Comparison of ENCODE assay signal across 1 cellular context in the genomic region with DNA sequence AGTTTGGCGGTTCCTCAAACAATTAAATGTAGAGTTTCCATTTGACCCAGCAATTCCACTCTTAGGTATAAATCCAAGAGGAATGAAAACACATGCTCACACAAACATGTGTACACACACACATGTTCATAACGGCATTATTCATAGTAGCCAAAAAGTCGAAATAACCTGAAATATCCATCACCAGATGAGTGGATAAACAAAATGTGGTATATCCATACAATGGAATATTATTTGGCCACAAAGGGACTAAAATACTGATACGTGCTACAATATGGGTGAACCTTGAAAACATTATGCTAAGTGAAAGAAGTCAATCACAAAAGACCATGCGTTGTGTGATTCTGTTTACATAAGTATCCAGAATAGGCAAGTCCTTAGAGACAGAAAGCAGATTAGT.
TF ChIP-seq lines count a peak whose summit lies in the region.

No MANE protein-coding gene starts in this region.

TF ChIP-seq in SK-N-SH, 30 proteins besides CTCF, POLR2A, EP300 and RAD21 (continued from another document):
- TF ChIP-seq, protein P1, sequence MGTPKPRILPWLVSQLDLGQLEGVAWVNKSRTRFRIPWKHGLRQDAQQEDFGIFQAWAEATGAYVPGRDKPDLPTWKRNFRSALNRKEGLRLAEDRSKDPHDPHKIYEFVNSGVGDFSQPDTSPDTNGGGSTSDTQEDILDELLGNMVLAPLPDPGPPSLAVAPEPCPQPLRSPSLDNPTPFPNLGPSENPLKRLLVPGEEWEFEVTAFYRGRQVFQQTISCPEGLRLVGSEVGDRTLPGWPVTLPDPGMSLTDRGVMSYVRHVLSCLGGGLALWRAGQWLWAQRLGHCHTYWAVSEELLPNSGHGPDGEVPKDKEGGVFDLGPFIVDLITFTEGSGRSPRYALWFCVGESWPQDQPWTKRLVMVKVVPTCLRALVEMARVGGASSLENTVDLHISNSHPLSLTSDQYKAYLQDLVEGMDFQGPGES (IDR thresholded peaks at IDR 0.05; ENCODE audit: low read depth, low read length) = no peak
- no peak for TF ChIP-seq FOSL2 (IDR thresholded peaks at IDR 0.05; ENCODE audit: borderline replicate concordance, low read depth)
- TF ChIP-seq MEF2A (IDR thresholded peaks at IDR 0.05; ENCODE audit: borderline replicate concordance, low read depth) = no peak
- no peak for TF ChIP-seq FOXJ3 (CRISPR knock-in tag; IDR thresholded peaks at IDR 0.05)
- no peak for TF ChIP-seq SMC3 (IDR thresholded peaks at IDR 0.05; ENCODE audit: low read depth, low read length)
- TF ChIP-seq, protein P2, sequence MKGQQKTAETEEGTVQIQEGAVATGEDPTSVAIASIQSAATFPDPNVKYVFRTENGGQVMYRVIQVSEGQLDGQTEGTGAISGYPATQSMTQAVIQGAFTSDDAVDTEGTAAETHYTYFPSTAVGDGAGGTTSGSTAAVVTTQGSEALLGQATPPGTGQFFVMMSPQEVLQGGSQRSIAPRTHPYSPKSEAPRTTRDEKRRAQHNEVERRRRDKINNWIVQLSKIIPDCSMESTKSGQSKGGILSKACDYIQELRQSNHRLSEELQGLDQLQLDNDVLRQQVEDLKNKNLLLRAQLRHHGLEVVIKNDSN (IDR thresholded peaks at IDR 0.05; ENCODE audit: borderline replicate concordance, low read depth) = no peak
- TF ChIP-seq EZH2phosphoT487 (IDR thresholded peaks at IDR 0.05; ENCODE audit: borderline replicate concordance, low read depth) = no peak
- no peak for TF ChIP-seq RXRA (IDR thresholded peaks at IDR 0.05; ENCODE audit: borderline replicate concordance, low read depth)
- no peak for TF ChIP-seq RFX5 (IDR thresholded peaks at IDR 0.05; ENCODE audit: low read length)
- no peak for TF ChIP-seq JUND (IDR thresholded peaks at IDR 0.05)
- TF ChIP-seq, protein P3, sequence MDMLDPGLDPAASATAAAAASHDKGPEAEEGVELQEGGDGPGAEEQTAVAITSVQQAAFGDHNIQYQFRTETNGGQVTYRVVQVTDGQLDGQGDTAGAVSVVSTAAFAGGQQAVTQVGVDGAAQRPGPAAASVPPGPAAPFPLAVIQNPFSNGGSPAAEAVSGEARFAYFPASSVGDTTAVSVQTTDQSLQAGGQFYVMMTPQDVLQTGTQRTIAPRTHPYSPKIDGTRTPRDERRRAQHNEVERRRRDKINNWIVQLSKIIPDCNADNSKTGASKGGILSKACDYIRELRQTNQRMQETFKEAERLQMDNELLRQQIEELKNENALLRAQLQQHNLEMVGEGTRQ (IDR thresholded peaks at IDR 0.05; ENCODE audit: borderline replicate concordance, low read depth, low read length) = no peak
